ENCODE assay signal across 8 cellular contexts in genomic region chrX:43655151-43655676, GRCh38. TPM values are rescaled to one million over a fixed set of nuclear protein-coding genes. Genes with fewer than 3 reads are reported as not detected.
DNase-seq lines count a peak whose midpoint lies in the region; ATAC-seq, FAIRE-seq and TF ChIP-seq lines count a peak whose summit lies in the region.

No MANE protein-coding gene starts in this region.

- no peaks in the 10 kb centered on the region for H3K79me2 ChIP-seq in osteoblast (ENCODE audit: insufficient read depth, low read length)

- H3K4me1 ChIP-seq in NT2/D1 (ENCODE audit: insufficient read depth, insufficient read length) (no peaks in the 10 kb centered on the region), heart right ventricle (peaks cover 0 to 12% (median 0%) of the 10 kb centered on the region in 9 donors), osteoblast (ENCODE audit: insufficient read depth, low read length) (no peaks in the 10 kb centered on the region)

- intact Hi-C loops in heart right ventricle (cut with DNase I): loop anchor here in 9 of 10 donors (2.0 to 10.0 kb wide), 8 partner anchors 47 to 90 kb away; no protein-coding TSS in a partner anchor

- H4K20me1 ChIP-seq in osteoblast (ENCODE audit: insufficient read depth, low read length): no peaks in the 10 kb centered on the region

- H3K27me3 Mint-ChIP-seq in activated T-cell treated with anti-CD3 and anti-CD28 coated beads, Interleukin-2, amount 50 U/mL, for 4 hours (ENCODE audit: low read depth): peaks cover 10% of the 10 kb centered on the region

- H3K9ac ChIP-seq in NT2/D1 (ENCODE audit: insufficient read length, low read depth): peak overlapping the region; percentile 67

- H3K9me3 Mint-ChIP-seq in activated T-cell treated with anti-CD3 and anti-CD28 coated beads, Interleukin-2, amount 50 U/mL, for 4 hours: no peaks in the 10 kb centered on the region

- no peak for DNase-seq in activated T-cell treated with anti-CD3 and anti-CD28 coated beads, Interleukin-2, amount 50 U/mL, for 4 hours
- DNase-seq in activated T-cell treated with anti-CD3 and anti-CD28 coated beads for 4 hours (no peak), NT2/D1 (ENCODE audit: low read depth, low spot score) (no peak), heart right ventricle (peak; percentile 25 to 36), osteoblast (ENCODE audit: insufficient read length, low spot score, missing footprints) (peak; percentile 84), LoVo (ENCODE audit: low spot score) (no peak), GM12891 (ENCODE audit: insufficient read length, low spot score) (no peak)

- no peak for TF ChIP-seq POLR2A in GM12891 (IDR thresholded peaks at IDR 0.05; ENCODE audit: low read depth, low read length)

- H3K36me3 Mint-ChIP-seq in activated T-cell treated with anti-CD3 and anti-CD28 coated beads, Interleukin-2, amount 50 U/mL, for 4 hours (ENCODE audit: insufficient read depth): no peaks in the 10 kb centered on the region

- H3K9me3 ChIP-seq in NT2/D1 (ENCODE audit: insufficient read depth, low read length) (no peaks in the 10 kb centered on the region), heart right ventricle (peaks cover 0 to 4% (median 0%) of the 10 kb centered on the region in 11 donors), osteoblast (ENCODE audit: low read depth, low read length) (no peaks in the 10 kb centered on the region)

- H3K4me2 ChIP-seq in osteoblast (ENCODE audit: insufficient read depth, low read length): peak overlapping the region; percentile 86

- peaks cover 10% of the 10 kb centered on the region for H3K4me1 Mint-ChIP-seq in activated T-cell treated with anti-CD3 and anti-CD28 coated beads, Interleukin-2, amount 50 U/mL, for 4 hours (ENCODE audit: low read depth)

- peak overlapping the region; percentile 85 for H2AFZ ChIP-seq in osteoblast (ENCODE audit: low read length)

- H3K27ac ChIP-seq in adipose tissue (ENCODE audit: low read depth, low read length): peak overlapping the region; percentile 66
- H3K27ac ChIP-seq in heart right ventricle: peak overlapping the region; percentile 75 to 94 (median 91)
- no peak overlapping the region for H3K27ac ChIP-seq in osteoblast (ENCODE audit: low read depth, low read length)

- peak overlapping the region; percentile 86 for H3K4me3 Mint-ChIP-seq in activated T-cell treated with anti-CD3 and anti-CD28 coated beads, Interleukin-2, amount 50 U/mL, for 4 hours

- WGBS in adipose tissue, 3 donors: 0 to 38% (median 0%) methylated on average over 26 to 40 of the region's 40 CpGs
- 0 to 1% methylated on average over 31 to 40 of the region's 40 CpGs for WGBS in heart right ventricle, 2 donors

- peak; percentile 40 to 51 for ATAC-seq in activated T-cell treated with anti-CD3 and anti-CD28 coated beads, Interleukin-2, amount 50 U/mL, for 4 hours
- peak; percentile 30 to 61 (median 38) for ATAC-seq in heart right ventricle

- peak overlapping the region; percentile 66 for H3K4me3 ChIP-seq in NT2/D1 (ENCODE audit: insufficient read length, low read depth)
- H3K4me3 ChIP-seq in heart right ventricle: peak overlapping the region; percentile 60 to 88 (median 72)
- H3K4me3 ChIP-seq in osteoblast (ENCODE audit: insufficient read depth, low read length): peak overlapping the region; percentile 71

- no peaks in the 10 kb centered on the region for H3K36me3 ChIP-seq in NT2/D1 (ENCODE audit: insufficient read depth, insufficient read length, low read length)
- no peaks in the 10 kb centered on the region for H3K36me3 ChIP-seq in heart right ventricle
- no peaks in the 10 kb centered on the region for H3K36me3 ChIP-seq in osteoblast (ENCODE audit: insufficient read depth, low read length)

- FAIRE-seq in GM12891 (lab: Jason Lieb, UNC): no peak

- peak in 1 of 9 donors; percentile 4 for TF ChIP-seq CTCF in heart right ventricle (IDR thresholded peaks at IDR 0.05)
- no peak for TF ChIP-seq CTCF in osteoblast (IDR thresholded peaks at IDR 0.05; ENCODE audit: extremely low read depth, low read depth, low read length)

- H3K27me3 ChIP-seq in NT2/D1 (ENCODE audit: insufficient read depth, insufficient read length): peaks cover 17% of the 10 kb centered on the region
- peaks cover 0 to 15% (median 0%) of the 10 kb centered on the region in 7 donors for H3K27me3 ChIP-seq in heart right ventricle
- H3K27me3 ChIP-seq in osteoblast (ENCODE audit: insufficient read depth, low read length): peaks cover 9% of the 10 kb centered on the region

TF ChIP-seq in GM12891, 5 proteins besides CTCF, POLR2A, EP300 and RAD21:
- TF ChIP-seq TAF1 (IDR thresholded peaks at IDR 0.05; ENCODE audit: low read depth, low read length): no peak
- TF ChIP-seq POU2F2 (IDR thresholded peaks at IDR 0.05; ENCODE audit: low read depth, low read length): no peak
- TF ChIP-seq PAX5 (IDR thresholded peaks at IDR 0.05; ENCODE audit: insufficient read depth, low read length, severe bottlenecking): no peak
- TF ChIP-seq POLR2AphosphoS5 (IDR thresholded peaks at IDR 0.05; ENCODE audit: low read depth, low read length): no peak
- TF ChIP-seq SPI1 (IDR thresholded peaks at IDR 0.05; ENCODE audit: low read depth, low read length): no peak
TF ChIP-seq in GM12891: peak in this region for 0.

RNA-seq across cellular contexts. Expression of gene MAOA, which starts 0.9 kb away (rescaled TPM):
- total RNA-seq in activated T-cell treated with anti-CD3 and anti-CD28 coated beads, Interleukin-2, amount 50 U/mL, for 4 hours: 1 to 10 TPM; 1.2 to 5.8 (median 2.7) TPM
- polyA plus RNA-seq in adipose tissue (100 to 1,000 TPM in 2 of 3 donors, 10 to 100 TPM in 1; 72.1 to 210 (median 121) TPM), heart right ventricle (10 to 100 TPM; 25.7 to 61.4 TPM)
- total RNA-seq in heart right ventricle (100 to 1,000 TPM in 6 of 10 donors, 10 to 100 TPM in 4; 52.6 to 152 (median 106) TPM), osteoblast (4.1 and 5.8 TPM in 2 replicates)
- not detected for polyA plus RNA-seq in GM12891 (2012; ENCODE audit: low read depth, missing spikeins)

Comparison
In these comparisons a context has a peak if more than half of its experiments do, and no peak if none do; other contexts are left out.
1. DNase-seq: peak in heart right ventricle (2 of 2) and osteoblast (single experiment); none in activated T-cell treated with anti-CD3 and anti-CD28 coated beads, Interleukin-2, amount 50 U/mL, for 4 hours (single experiment), activated T-cell treated with anti-CD3 and anti-CD28 coated beads for 4 hours (single experiment), NT2/D1 (single experiment), LoVo (single experiment) and GM12891 (single experiment).
2. Peak in every context shown above with its lines, with median percentiles within 50 percentile points of each other: H3K4me3 ChIP-seq.